Comparison of ENCODE assay signal across 14 cellular contexts in genomic region chr15:83983634-83984458, GRCh38.
DNase-seq lines count a peak whose midpoint lies in the region; ATAC-seq, FAIRE-seq and TF ChIP-seq lines count a peak whose summit lies in the region.
"Had no signal": no experiment of that assay in that cellular context is flagged by ENCODE, and none has a peak within 500 bp of the region (broad histone marks: within the 10 kb centered on the region; RNA-seq: fewer than 3 reads in every experiment).

No MANE protein-coding gene starts in this region.

- intact Hi-C loops in pancreas (cut with DNase I): no loop called here

- POLR2A ChIA-PET in activated CD8-positive, alpha-beta T cell treated with anti-CD3 and anti-CD28 coated beads, Interleukin-2, amount 10 ng/mL, durations not matched to agents 7 days and 5 days (lab: Charles Lee): no interaction called here

- CTCF ChIA-PET in activated CD8-positive, alpha-beta T cell treated with anti-CD3 and anti-CD28 coated beads, Interleukin-2, amount 10 ng/mL, durations not matched to agents 7 days and 5 days (lab: Charles Lee): no interaction called here

- no peak overlapping the region for H3K27ac Mint-ChIP-seq in activated CD8-positive, alpha-beta T cell treated with anti-CD3 and anti-CD28 coated beads, Interleukin-2, amount 10 ng/mL, durations not matched to agents 7 days and 5 days
- H3K27ac Mint-ChIP-seq: activated CD8-positive, alpha-beta T cell treated with anti-CD3 and anti-CD28 coated beads for 36 hours had no signal

- no peaks in the 10 kb centered on the region for H3K27me3 ChIP-seq in pancreas
- H3K27me3 ChIP-seq: neutrophil, SJCRH30 had no signal

- H3K36me3 ChIP-seq in pancreas: no peaks in the 10 kb centered on the region
- H3K36me3 ChIP-seq: neutrophil, SJCRH30 had no signal

- no peak for TF ChIP-seq CTCF in pancreas (IDR thresholded peaks at IDR 0.05)

- no peak overlapping the region for H3K4me3 ChIP-seq in pancreas
- H3K4me3 ChIP-seq: SJCRH30 had no signal

- ATAC-seq in HG02623 (IDR thresholded peaks at IDR 0.05; ENCODE audit: unreplicated experiment) (peak; percentile 82), HG03520 (IDR thresholded peaks at IDR 0.05; ENCODE audit: unreplicated experiment) (peak; percentile 84), pancreas (peak in 1 of 4 donors; percentile 70)
- ATAC-seq in activated CD8-positive, alpha-beta T cell treated with anti-CD3 and anti-CD28 coated beads, Interleukin-2, amount 10 ng/mL, durations not matched to agents 7 days and 5 days: no peak
- ATAC-seq: activated CD8-positive, alpha-beta T cell treated with anti-CD3 and anti-CD28 coated beads for 36 hours had no signal

- H3K27ac ChIP-seq in pancreas: no peak overlapping the region
- H3K27ac ChIP-seq: neutrophil, SJCRH30 had no signal

- WGBS in pancreas, 2 donors: 46% methylated on average over 4 of the region's 4 CpGs

- no peaks in the 10 kb centered on the region for H3K9me3 ChIP-seq in pancreas
- H3K9me3 ChIP-seq: neutrophil had no signal

- no peak overlapping the region for H3K4me3 Mint-ChIP-seq in activated CD8-positive, alpha-beta T cell treated with anti-CD3 and anti-CD28 coated beads, Interleukin-2, amount 10 ng/mL, durations not matched to agents 7 days and 5 days
- H3K4me3 Mint-ChIP-seq: activated CD8-positive, alpha-beta T cell treated with anti-CD3 and anti-CD28 coated beads for 36 hours had no signal

- no peaks in the 10 kb centered on the region for H3K4me1 Mint-ChIP-seq in activated CD8-positive, alpha-beta T cell treated with anti-CD3 and anti-CD28 coated beads, Interleukin-2, amount 10 ng/mL, durations not matched to agents 7 days and 5 days (ENCODE audit: low read depth)

- FAIRE-seq in GM19239 (lab: Jason Lieb, UNC) (peak; percentile 97), pancreas (lab: Jason Lieb, UNC) (peak; percentile 51), urothelium cell line (lab: Jason Lieb, UNC) (no peak)

- H3K27me3 Mint-ChIP-seq in activated CD8-positive, alpha-beta T cell treated with anti-CD3 and anti-CD28 coated beads, Interleukin-2, amount 10 ng/mL, durations not matched to agents 7 days and 5 days (ENCODE audit: low read depth): no peaks in the 10 kb centered on the region
- H3K27me3 Mint-ChIP-seq: activated CD8-positive, alpha-beta T cell treated with anti-CD3 and anti-CD28 coated beads for 36 hours had no signal

- H3K4me1 ChIP-seq in pancreas: no peaks in the 10 kb centered on the region
- H3K4me1 ChIP-seq: SJCRH30 had no signal

- H3K36me3 Mint-ChIP-seq in activated CD8-positive, alpha-beta T cell treated with anti-CD3 and anti-CD28 coated beads, Interleukin-2, amount 10 ng/mL, durations not matched to agents 7 days and 5 days (ENCODE audit: low read depth): no peaks in the 10 kb centered on the region

- DNase-seq in GM19239 (ENCODE audit: insufficient read length, low spot score) (no peak), pancreas (no peak), OCI-M1 (lab: John Stamatoyannopoulos, UW) (no peak), urothelium cell line (ENCODE audit: low spot score) (no peak)
- no peak for DNase-seq in stimulated activated CD4-positive, alpha-beta T cell treated with anti-CD3 and anti-CD28 coated beads, Interleukin-15, amount 100 ng/mL, for 24 hours
- DNase-seq in activated CD8-positive, alpha-beta T cell treated with anti-CD3 and anti-CD28 coated beads, Interleukin-2, amount 10 ng/mL, durations not matched to agents 7 days and 5 days: no peak
- DNase-seq: activated CD8-positive, alpha-beta T cell treated with anti-CD3 and anti-CD28 coated beads for 36 hours; GDM1; islet precursor cell; NCI-H1694 treated with DMSO at 0.1 percent for 48 hours had no signal

- no peaks in the 10 kb centered on the region for H3K9me3 Mint-ChIP-seq in activated CD8-positive, alpha-beta T cell treated with anti-CD3 and anti-CD28 coated beads, Interleukin-2, amount 10 ng/mL, durations not matched to agents 7 days and 5 days (ENCODE audit: insufficient read depth)
- H3K9me3 Mint-ChIP-seq: activated CD8-positive, alpha-beta T cell treated with anti-CD3 and anti-CD28 coated beads for 36 hours had no signal
